ENCODE assay signal across 34 cellular contexts in genomic region chr7:46168231-46168630, GRCh38.
"Had no signal": no experiment of that assay in that cellular context is flagged by ENCODE, and none has a peak within 500 bp of the region (broad histone marks: within the 10 kb centered on the region; RNA-seq: fewer than 3 reads in every experiment).

No MANE protein-coding gene starts in this region.

- H3K27me3 Mint-ChIP-seq: activated CD4-positive, alpha-beta memory T cell treated with anti-CD3 and anti-CD28 coated beads, Interleukin-2, amount 10 ng/mL, durations not matched to agents 7 days and 5 days; activated CD4-positive, alpha-beta T cell treated with anti-CD3 and anti-CD28 coated beads, Interleukin-2, amount 10 ng/mL, durations not matched to agents 7 days and 5 days; activated naive CD4-positive, alpha-beta T cell treated with anti-CD3 and anti-CD28 coated beads, Interleukin-2, amount 10 ng/mL, durations not matched to agents 7 days and 5 days; activated naive CD8-positive, alpha-beta T cell treated with anti-CD3 and anti-CD28 coated beads, Interleukin-2, amount 10 ng/mL, durations not matched to agents 7 days and 5 days; activated T-cell treated with anti-CD3 and anti-CD28 coated beads, Interleukin-2, amount 50 U/mL, for 24 hours; T-cell had no signal

- H3K27ac ChIP-seq: breast epithelium, cardiac muscle cell, colonic mucosa, esophagus muscularis mucosa, VCaP had no signal

- H3K9me3 Mint-ChIP-seq: activated CD4-positive, alpha-beta memory T cell treated with anti-CD3 and anti-CD28 coated beads, Interleukin-2, amount 10 ng/mL, durations not matched to agents 7 days and 5 days; activated CD4-positive, alpha-beta T cell treated with anti-CD3 and anti-CD28 coated beads, Interleukin-2, amount 10 ng/mL, durations not matched to agents 7 days and 5 days; activated naive CD4-positive, alpha-beta T cell treated with anti-CD3 and anti-CD28 coated beads, Interleukin-2, amount 10 ng/mL, durations not matched to agents 7 days and 5 days; activated naive CD8-positive, alpha-beta T cell treated with anti-CD3 and anti-CD28 coated beads, Interleukin-2, amount 10 ng/mL, durations not matched to agents 7 days and 5 days; activated T-cell treated with anti-CD3 and anti-CD28 coated beads, Interleukin-2, amount 50 U/mL, for 24 hours; brain; endodermal cell; T-helper 1 cell treated with Interleukin-12 subunit alpha and Interleukin-12 subunit beta and Interleukin-4 antibody, amounts not matched to agents 30 μg/mL and 1 μg/mL, for 36 hours had no signal

- H3K27me3 ChIP-seq: breast epithelium, cardiac muscle cell, colonic mucosa, esophagus muscularis mucosa had no signal

- H3K36me3 Mint-ChIP-seq: activated naive CD4-positive, alpha-beta T cell treated with anti-CD3 and anti-CD28 coated beads, Interleukin-2, amount 10 ng/mL, durations not matched to agents 7 days and 5 days; activated naive CD4-positive, alpha-beta T cell treated with anti-CD3 and anti-CD28 coated beads, Interleukin-2, amount 50 U/mL, for 72 hours; activated naive CD8-positive, alpha-beta T cell treated with anti-CD3 and anti-CD28 coated beads, Interleukin-2, amount 10 ng/mL, durations not matched to agents 7 days and 5 days; brain; T-cell; WTC11 had no signal

- H3K4me1 ChIP-seq: breast epithelium, colonic mucosa, esophagus muscularis mucosa had no signal

- H3K9me3 ChIP-seq: breast epithelium, colonic mucosa, esophagus muscularis mucosa had no signal

- DNase-seq: activated CD4-positive, alpha-beta memory T cell treated with anti-CD3 and anti-CD28 coated beads, Interleukin-2, amount 10 ng/mL, durations not matched to agents 7 days and 5 days; activated CD4-positive, alpha-beta T cell treated with anti-CD3 and anti-CD28 coated beads for 1 hour; activated CD4-positive, alpha-beta T cell treated with anti-CD3 and anti-CD28 coated beads for 4 hours; activated CD4-positive, alpha-beta T cell treated with anti-CD3 and anti-CD28 coated beads, Interleukin-2, amount 10 ng/mL, durations not matched to agents 7 days and 5 days; activated CD4-positive, alpha-beta T cell treated with anti-CD3 and anti-CD28 coated beads, Interleukin-2, amount 50 U/mL, for 4 hours; activated CD8-positive, alpha-beta memory T cell treated with anti-CD3 and anti-CD28 coated beads, Interleukin-2, amount 50 U/mL, for 48 hours; activated gamma-delta T cell; activated naive CD4-positive, alpha-beta T cell; activated naive CD4-positive, alpha-beta T cell treated with anti-CD3 and anti-CD28 coated beads, Interleukin-2, amount 10 ng/mL, durations not matched to agents 7 days and 5 days; activated naive CD8-positive, alpha-beta T cell treated with anti-CD3 and anti-CD28 coated beads, Interleukin-2, amount 10 ng/mL, durations not matched to agents 7 days and 5 days; activated T-cell treated with anti-CD3 and anti-CD28 coated beads for 4 hours; activated T-cell treated with anti-CD3 and anti-CD28 coated beads, Interleukin-2, amount 50 U/mL, for 24 hours; activated T-cell treated with anti-CD3 and anti-CD28 coated beads, Interleukin-2, amount 50 U/mL, for 72 hours; amniotic stem cell; anterior cingulate cortex; central memory CD4-positive, alpha-beta T cell; cerebellar nuclear complex; colonic mucosa; effector CD8-positive, alpha-beta T cell; endodermal cell; erythroblast; foreskin melanocyte; head of caudate nucleus; T-cell; T-helper 9 cell had no signal

- H3K27ac Mint-ChIP-seq: activated CD4-positive, alpha-beta memory T cell treated with anti-CD3 and anti-CD28 coated beads, Interleukin-2, amount 10 ng/mL, durations not matched to agents 7 days and 5 days; activated CD4-positive, alpha-beta T cell treated with anti-CD3 and anti-CD28 coated beads, Interleukin-2, amount 10 ng/mL, durations not matched to agents 7 days and 5 days; activated naive CD4-positive, alpha-beta T cell treated with anti-CD3 and anti-CD28 coated beads, Interleukin-2, amount 10 ng/mL, durations not matched to agents 7 days and 5 days; activated naive CD4-positive, alpha-beta T cell treated with anti-CD3 and anti-CD28 coated beads, Interleukin-2, amount 50 U/mL, for 72 hours; activated naive CD8-positive, alpha-beta T cell treated with anti-CD3 and anti-CD28 coated beads, Interleukin-2, amount 10 ng/mL, durations not matched to agents 7 days and 5 days; activated T-cell treated with anti-CD3 and anti-CD28 coated beads, Interleukin-2, amount 50 U/mL, for 24 hours; activated T-cell treated with anti-CD3 and anti-CD28 coated beads, Interleukin-2, amount 50 U/mL, for 72 hours; brain; endodermal cell; T-cell; T-helper 1 cell treated with Interleukin-12 subunit alpha and Interleukin-12 subunit beta and Interleukin-4 antibody, amounts not matched to agents 30 μg/mL and 1 μg/mL, for 36 hours; WTC11 had no signal

- H3K4me3 Mint-ChIP-seq: activated CD4-positive, alpha-beta memory T cell treated with anti-CD3 and anti-CD28 coated beads, Interleukin-2, amount 10 ng/mL, durations not matched to agents 7 days and 5 days; activated CD4-positive, alpha-beta T cell treated with anti-CD3 and anti-CD28 coated beads, Interleukin-2, amount 10 ng/mL, durations not matched to agents 7 days and 5 days; activated naive CD4-positive, alpha-beta T cell treated with anti-CD3 and anti-CD28 coated beads, Interleukin-2, amount 10 ng/mL, durations not matched to agents 7 days and 5 days; activated naive CD8-positive, alpha-beta T cell treated with anti-CD3 and anti-CD28 coated beads, Interleukin-2, amount 10 ng/mL, durations not matched to agents 7 days and 5 days; activated T-cell treated with anti-CD3 and anti-CD28 coated beads, Interleukin-2, amount 50 U/mL, for 24 hours; activated T-cell treated with anti-CD3 and anti-CD28 coated beads, Interleukin-2, amount 50 U/mL, for 72 hours; brain; endodermal cell; T-cell; T-helper 1 cell treated with Interleukin-12 subunit alpha and Interleukin-12 subunit beta and Interleukin-4 antibody, amounts not matched to agents 30 μg/mL and 1 μg/mL, for 36 hours; WTC11 had no signal

- ATAC-seq: activated naive CD4-positive, alpha-beta T cell treated with anti-CD3 and anti-CD28 coated beads, Interleukin-2, amount 50 U/mL, for 72 hours; activated T-cell treated with anti-CD3 and anti-CD28 coated beads, Interleukin-2, amount 50 U/mL, for 72 hours; T-cell; WTC11 had no signal

- H3K36me3 ChIP-seq: breast epithelium, cardiac muscle cell, colonic mucosa, esophagus muscularis mucosa had no signal

- H3K4me1 Mint-ChIP-seq: activated CD4-positive, alpha-beta memory T cell treated with anti-CD3 and anti-CD28 coated beads, Interleukin-2, amount 10 ng/mL, durations not matched to agents 7 days and 5 days; activated CD4-positive, alpha-beta T cell treated with anti-CD3 and anti-CD28 coated beads, Interleukin-2, amount 10 ng/mL, durations not matched to agents 7 days and 5 days; activated naive CD4-positive, alpha-beta T cell treated with anti-CD3 and anti-CD28 coated beads, Interleukin-2, amount 10 ng/mL, durations not matched to agents 7 days and 5 days; activated naive CD8-positive, alpha-beta T cell treated with anti-CD3 and anti-CD28 coated beads, Interleukin-2, amount 10 ng/mL, durations not matched to agents 7 days and 5 days; brain; T-cell; WTC11 had no signal

- FAIRE-seq: TTC549 had no signal

- H3K4me3 ChIP-seq: breast epithelium, cardiac muscle cell, colonic mucosa, esophagus muscularis mucosa had no signal
